10 cellular contexts compared by ENCODE assay signal in genomic region chr9:120894404-120895226, GRCh38. TPM values are rescaled to one million over a fixed set of nuclear protein-coding genes. Genes with fewer than 3 reads are reported as not detected.
DNase-seq lines count a peak whose midpoint lies in the region; ATAC-seq and TF ChIP-seq lines count a peak whose summit lies in the region.
"Had no signal": no experiment of that assay in that cellular context is flagged by ENCODE, and none has a peak within 500 bp of the region (broad histone marks: within the 10 kb centered on the region; RNA-seq: fewer than 3 reads in every experiment).

No MANE protein-coding gene starts in this region.

- H3K4me1 ChIP-seq in CD4-positive, CD25-positive, alpha-beta regulatory T cell (ENCODE audit: control insufficient read depth, insufficient read depth, low read length, poor library complexity, severe bottlenecking), result peaks cover 82% of the 10 kb centered on the region
- H3K4me1 ChIP-seq in OCI-LY7 (ENCODE audit: insufficient read depth, low read length, poor library complexity, severe bottlenecking) (peaks cover 99% of the 10 kb centered on the region), osteoblast (ENCODE audit: insufficient read depth, low read length) (peaks cover 7% of the 10 kb centered on the region)

- H3K4me1 Mint-ChIP-seq in CD4-positive, CD25-positive, alpha-beta regulatory T cell, result peaks cover 17 to 86% (median 61%) of the 10 kb centered on the region in 4 donors

- H3K27ac ChIP-seq in CD4-positive, CD25-positive, alpha-beta regulatory T cell (ENCODE audit: insufficient read depth, low read length, poor library complexity, severe bottlenecking), result peak overlapping the region; percentile 96
- H3K27ac ChIP-seq in OCI-LY7 (ENCODE audit: low read depth, low read length, poor library complexity, severe bottlenecking), result peak overlapping the region; percentile 98
- H3K27ac ChIP-seq in osteoblast (ENCODE audit: low read depth, low read length), result no peak overlapping the region

- POLR2A ChIA-PET in OCI-LY7 (lab: Charles Lee), result interaction anchor here (1.0 to 16.9 kb wide), 7 partner anchors 8 to 187 kb away, joined by 4 to 372 read pairs (median 9); partner anchors contain the start of genes PHF19 and TRAF1

- H3K4me3 Mint-ChIP-seq in CD4-positive, CD25-positive, alpha-beta regulatory T cell, result no peak overlapping the region
- H3K4me3 Mint-ChIP-seq: central memory CD8-positive, alpha-beta T cell had no signal

- no peaks in the 10 kb centered on the region for H3K9me2 ChIP-seq in OCI-LY7 (ENCODE audit: insufficient read depth, low read length)

- TF ChIP-seq CTCF in OCI-LY7 (conservative IDR thresholded peaks at IDR 0.05; ENCODE audit: low read length) (no peak), osteoblast (IDR thresholded peaks at IDR 0.05; ENCODE audit: extremely low read depth, low read depth, low read length) (no peak)

- H2AFZ ChIP-seq in OCI-LY7 (ENCODE audit: low read length), result no peak overlapping the region
- peak overlapping the region; percentile 71 for H2AFZ ChIP-seq in osteoblast (ENCODE audit: low read length)

- no peaks in the 10 kb centered on the region for H3K27me3 Mint-ChIP-seq in CD4-positive, CD25-positive, alpha-beta regulatory T cell
- H3K27me3 Mint-ChIP-seq: central memory CD8-positive, alpha-beta T cell; naive B cell had no signal

- no peak overlapping the region for H3K4me2 ChIP-seq in OCI-LY7 (ENCODE audit: low read length)
- H3K4me2 ChIP-seq in osteoblast (ENCODE audit: insufficient read depth, low read length), result peak overlapping the region; percentile 71

- H3K27ac Mint-ChIP-seq in CD4-positive, CD25-positive, alpha-beta regulatory T cell, result peak overlapping the region; percentile 72 to 94 (median 86)

- no peaks in the 10 kb centered on the region for H3K9me3 Mint-ChIP-seq in CD4-positive, CD25-positive, alpha-beta regulatory T cell
- H3K9me3 Mint-ChIP-seq: central memory CD8-positive, alpha-beta T cell; naive B cell had no signal

- no peaks in the 10 kb centered on the region for H3K27me3 ChIP-seq in CD4-positive, CD25-positive, alpha-beta regulatory T cell (ENCODE audit: control insufficient read depth, insufficient read depth, low read length)
- peaks cover 37% of the 10 kb centered on the region for H3K27me3 ChIP-seq in osteoblast (ENCODE audit: insufficient read depth, low read length)

- CTCF ChIA-PET in OCI-LY7 (lab: Charles Lee; ENCODE audit: unreplicated experiment), result interaction anchor here (0.9 to 3.4 kb wide), 3 partner anchors 7 to 10 kb away, joined by 3 to 15 read pairs (median 3); no protein-coding TSS in a partner anchor

- H4K20me1 ChIP-seq in OCI-LY7 (ENCODE audit: insufficient read depth, low read length) (no peaks in the 10 kb centered on the region), osteoblast (ENCODE audit: insufficient read depth, low read length) (no peaks in the 10 kb centered on the region)

- no peak for TF ChIP-seq POLR2A in GM18505 (IDR thresholded peaks at IDR 0.05; ENCODE audit: borderline replicate concordance, extremely low read depth, insufficient read depth, insufficient read length)

- no peak for ATAC-seq in CD4-positive, CD25-positive, alpha-beta regulatory T cell (ENCODE audit: low read depth in 2 of 2)
- ATAC-seq in GM21717 (IDR thresholded peaks at IDR 0.05; ENCODE audit: unreplicated experiment) (no peak), GM18505 (IDR thresholded peaks at IDR 0.05; ENCODE audit: unreplicated experiment) (no peak)

- intact Hi-C loops in OCI-LY7 (cut with micrococcal nuclease; ENCODE audit: unreplicated experiment), result loop anchor here (5.0 kb wide), 1 partner anchor 178 kb away; the partner anchor contains the start of gene CNTRL

- H3K36me3 Mint-ChIP-seq in CD4-positive, CD25-positive, alpha-beta regulatory T cell, result no peaks in the 10 kb centered on the region
- H3K36me3 Mint-ChIP-seq: naive B cell had no signal

- no peaks in the 10 kb centered on the region for H3K36me3 ChIP-seq in CD4-positive, CD25-positive, alpha-beta regulatory T cell (ENCODE audit: control insufficient read depth, insufficient read depth, low read length)
- no peaks in the 10 kb centered on the region for H3K36me3 ChIP-seq in OCI-LY7 (ENCODE audit: insufficient read depth, low read length)
- H3K36me3 ChIP-seq in osteoblast (ENCODE audit: insufficient read depth, low read length), result no peaks in the 10 kb centered on the region

- no peak for DNase-seq in CD4-positive, CD25-positive, alpha-beta regulatory T cell
- DNase-seq in OCI-LY7 (ENCODE audit: low spot score), result no peak
- peak; percentile 39 for DNase-seq in fibroblast of gingiva (ENCODE audit: low read depth)
- DNase-seq in osteoblast (ENCODE audit: insufficient read length, low spot score, missing footprints), result peak; percentile 79
- DNase-seq in SKM-1 treated with dmso at 0.1 percent for 144 hours (lab: John Stamatoyannopoulos, UW; ENCODE audit: unreplicated experiment), result no peak
- DNase-seq in stimulated activated CD4-positive, alpha-beta T cell treated with anti-CD3 and anti-CD28 coated beads, Interleukin-2, amount 100 ng/mL, for 48 hours, result no peak
- DNase-seq: naive B cell had no signal

- BruUV-seq in OCI-LY7 (replicated peaks; lab: Mats Ljungman, UMichigan), result no TSS peak

- no peak overlapping the region for H3K4me3 ChIP-seq in CD4-positive, CD25-positive, alpha-beta regulatory T cell (ENCODE audit: low read depth, low read length)
- no peak overlapping the region for H3K4me3 ChIP-seq in OCI-LY7 (ENCODE audit: low read depth, low read length, poor library complexity, severe bottlenecking)
- peak overlapping the region; percentile 57 for H3K4me3 ChIP-seq in osteoblast (ENCODE audit: insufficient read depth, low read length)

- H3K79me2 ChIP-seq in OCI-LY7 (ENCODE audit: insufficient read depth, low read depth, low read length) (no peaks in the 10 kb centered on the region), osteoblast (ENCODE audit: insufficient read depth, low read length) (no peaks in the 10 kb centered on the region)

- no peaks in the 10 kb centered on the region for H3K9me3 ChIP-seq in CD4-positive, CD25-positive, alpha-beta regulatory T cell (ENCODE audit: control insufficient read depth in 2 of 2, low read length in 2 of 2)
- H3K9me3 ChIP-seq in OCI-LY7 (ENCODE audit: low read length) (no peaks in the 10 kb centered on the region), osteoblast (ENCODE audit: low read depth, low read length) (no peaks in the 10 kb centered on the region)

RNA-seq across cellular contexts. Expression of gene PHF19, which starts 17.6 kb away (rescaled TPM):
- total RNA-seq in CD4-positive, CD25-positive, alpha-beta regulatory T cell, result 149 TPM
- polyA plus RNA-seq in CD4-positive, CD25-positive, alpha-beta regulatory T cell, result 10 to 100 TPM; 21.4 to 43.2 (median 31.9) TPM
- 102 and 108 TPM in 2 replicates for total RNA-seq in OCI-LY7 (2014; rRNA removed; shearing (Covaris generic))
- total RNA-seq in OCI-LY7 (2022) (211 and 214 TPM in 2 replicates), osteoblast (13.8 and 16.6 TPM in 2 replicates)

RNA-seq across cellular contexts. Expression of gene TRAF1, which starts 32.0 kb away (rescaled TPM):
- 167 TPM for total RNA-seq in CD4-positive, CD25-positive, alpha-beta regulatory T cell
- polyA plus RNA-seq in CD4-positive, CD25-positive, alpha-beta regulatory T cell, result 10 to 100 TPM; 13.5 to 18.7 (median 16.5) TPM
- total RNA-seq in OCI-LY7 (2014; rRNA removed; shearing (Covaris generic)), result 23.7 and 24.2 TPM in 2 replicates
- 40.3 and 50.5 TPM in 2 replicates for total RNA-seq in OCI-LY7 (2022)
- 0.88 and 1.8 TPM in 2 replicates for total RNA-seq in osteoblast

RNA-seq across cellular contexts. Expression of gene PSMD5, which starts 51.9 kb away (rescaled TPM):
- total RNA-seq in CD4-positive, CD25-positive, alpha-beta regulatory T cell, result 44.0 TPM
- 10 to 100 TPM; 27.0 to 34.5 (median 29.9) TPM for polyA plus RNA-seq in CD4-positive, CD25-positive, alpha-beta regulatory T cell
- total RNA-seq in OCI-LY7 (2014; rRNA removed; shearing (Covaris generic)), result 10.0 and 12.0 TPM in 2 replicates
- total RNA-seq in OCI-LY7 (2022), result 33.3 and 36.8 TPM in 2 replicates
- total RNA-seq in osteoblast, result 32.6 and 34.2 TPM in 2 replicates

Comparison
In these comparisons a context has a peak if more than half of its experiments do, and no peak if none do; other contexts are left out.
1. DNase-seq: peak in fibroblast of gingiva (single experiment) and osteoblast (single experiment); none in CD4-positive, CD25-positive, alpha-beta regulatory T cell (0 of 3), OCI-LY7 (single experiment), SKM-1 treated with dmso at 0.1 percent for 144 hours (single experiment) and stimulated activated CD4-positive, alpha-beta T cell treated with anti-CD3 and anti-CD28 coated beads, Interleukin-2, amount 100 ng/mL, for 48 hours (0 of 2).